18 cellular contexts compared by ENCODE assay signal in the genomic region with DNA sequence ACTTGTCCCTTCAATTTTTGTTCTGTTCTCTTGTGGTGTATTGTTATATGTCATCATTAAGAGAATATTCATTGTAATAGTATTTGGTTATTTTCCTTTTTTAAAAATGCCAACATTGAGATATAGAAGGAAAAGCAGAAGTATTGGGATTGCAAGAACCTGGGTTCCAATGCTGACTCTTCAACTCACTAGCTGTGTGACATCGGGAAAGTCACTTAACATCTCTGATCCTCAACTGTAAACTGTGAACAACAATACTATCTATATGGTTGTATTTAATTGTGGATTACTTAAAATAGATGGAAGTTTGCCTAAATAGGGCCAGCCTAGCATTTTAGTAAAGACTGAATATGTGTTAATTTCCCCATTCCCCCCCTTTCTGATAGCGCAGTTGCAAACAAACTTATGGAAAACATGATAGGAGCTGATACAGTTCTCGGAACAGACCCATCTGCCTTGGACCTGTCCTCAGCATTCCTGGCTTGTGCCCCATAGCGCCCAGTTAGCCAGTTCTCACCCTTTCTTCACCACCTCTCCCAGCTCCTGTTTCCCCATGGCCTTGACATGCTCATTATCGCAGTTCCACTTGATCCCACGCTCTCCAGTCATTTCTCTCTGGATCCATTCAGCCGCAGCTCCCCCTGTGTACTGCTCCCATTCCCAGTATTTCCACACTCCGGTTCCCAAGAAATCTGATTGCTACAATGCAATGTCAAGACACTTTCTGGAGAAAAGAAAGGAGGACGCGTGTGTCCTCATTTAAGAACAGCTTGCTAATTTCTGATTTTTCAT. TPM values are rescaled to one million over a fixed set of nuclear protein-coding genes. Genes with fewer than 3 reads are reported as not detected.
DNase-seq lines count a peak whose midpoint lies in the region; ATAC-seq, FAIRE-seq and TF ChIP-seq lines count a peak whose summit lies in the region.
"Had no signal": no experiment of that assay in that cellular context is flagged by ENCODE, and none has a peak within 500 bp of the region (broad histone marks: within the 10 kb centered on the region; RNA-seq: fewer than 3 reads in every experiment).

No MANE protein-coding gene starts in this region.

- peaks cover 28% of the 10 kb centered on the region for H3K36me3 Mint-ChIP-seq in nephron (ENCODE audit: low read depth)
- no peaks in the 10 kb centered on the region for H3K36me3 Mint-ChIP-seq in activated T-helper 2 cell treated with anti-CD3 and anti-CD28 coated beads, Interferon-gamma antibody, Interleukin-2, Interleukin-4, amounts not matched to agents 10 μg/mL and 5 μg/mL and 100 μg/mL, durations not matched to agents 14 hours and 24 hours and 36 hours (ENCODE audit: low read depth)

- FAIRE-seq in GM19239 (lab: Jason Lieb, UNC), result no peak
- FAIRE-seq: A204.1, D721Med had no signal

- no peaks in the 10 kb centered on the region for H3K27me3 Mint-ChIP-seq in nephron (ENCODE audit: low read depth)
- H3K27me3 Mint-ChIP-seq in activated T-helper 2 cell treated with anti-CD3 and anti-CD28 coated beads, Interferon-gamma antibody, Interleukin-2, Interleukin-4, amounts not matched to agents 10 μg/mL and 5 μg/mL and 100 μg/mL, durations not matched to agents 14 hours and 24 hours and 36 hours (ENCODE audit: low read depth), result no peaks in the 10 kb centered on the region
- H3K27me3 Mint-ChIP-seq: CD8-positive, alpha-beta memory T cell had no signal

- in situ Hi-C loops in G401 (cut with HindIII; ENCODE audit: low sequenced_read_pairs), result no loop called here

- peaks cover 17% of the 10 kb centered on the region for H3K4me1 Mint-ChIP-seq in nephron
- H3K4me1 Mint-ChIP-seq in activated T-helper 2 cell treated with anti-CD3 and anti-CD28 coated beads, Interferon-gamma antibody, Interleukin-2, Interleukin-4, amounts not matched to agents 10 μg/mL and 5 μg/mL and 100 μg/mL, durations not matched to agents 14 hours and 24 hours and 36 hours (ENCODE audit: low read depth), result no peaks in the 10 kb centered on the region
- H3K4me1 Mint-ChIP-seq: CD8-positive, alpha-beta memory T cell had no signal

- no peak overlapping the region for H3K4me3 Mint-ChIP-seq in nephron
- no peak overlapping the region for H3K4me3 Mint-ChIP-seq in activated T-helper 2 cell treated with anti-CD3 and anti-CD28 coated beads, Interferon-gamma antibody, Interleukin-2, Interleukin-4, amounts not matched to agents 10 μg/mL and 5 μg/mL and 100 μg/mL, durations not matched to agents 14 hours and 24 hours and 36 hours (ENCODE audit: low read depth)
- H3K4me3 Mint-ChIP-seq: CD8-positive, alpha-beta memory T cell had no signal

- intact Hi-C loops in left ventricle myocardium superior (cut with micrococcal nuclease), result no loop called here
- intact Hi-C loops in activated T-helper 2 cell treated with anti-CD3 and anti-CD28 coated beads, Interferon-gamma antibody, Interleukin-2, Interleukin-4, amounts not matched to agents 10 μg/mL and 5 μg/mL and 100 μg/mL, durations not matched to agents 14 hours and 24 hours and 36 hours (cut with micrococcal nuclease), result no loop called here

- H3K27ac ChIP-seq in substantia nigra (ENCODE audit: low read depth, low read length, poor library complexity, severe bottlenecking), result no peak overlapping the region
- H3K27ac ChIP-seq: BLaER1 treated with 17β-estradiol and CSF1 and Interleukin-3, amounts not matched to agents 10 nM and 100 nM had no signal

- ATAC-seq in left ventricle myocardium superior (peak; percentile 62), HG02970 (IDR thresholded peaks at IDR 0.05; ENCODE audit: low FRiP score, unreplicated experiment) (no peak)

- DNase-seq in G401 (ENCODE audit: low spot score) (peak; percentile 31), cerebellar cortex (ENCODE audit: low spot score) (peak; percentile 21), left ventricle myocardium superior (no peak), GM19239 (ENCODE audit: insufficient read length, low spot score) (no peak), substantia nigra (lab: John Stamatoyannopoulos, UW) (no peak)
- no peak for DNase-seq in activated T-helper 2 cell treated with anti-CD3 and anti-CD28 coated beads, Interferon-gamma antibody, Interleukin-2, Interleukin-4, amounts not matched to agents 10 μg/mL and 5 μg/mL and 100 μg/mL, durations not matched to agents 14 hours and 24 hours and 36 hours (ENCODE audit: low spot score)
- DNase-seq: CD8-positive, alpha-beta memory T cell; DMS79; HCEC 1CT; NCI-H1092; NCI-H146; NCI-H2081 treated with DMSO at 0.1 percent for 48 hours; NCI-H510A treated with DMSO at 0.1 percent for 48 hours had no signal

- TF ChIP-seq CTCF in nephron (IDR thresholded peaks at IDR 0.05; ENCODE audit: unreplicated experiment in 3 of 3), result no peak

- peak overlapping the region; percentile 21 to 46 (median 23) for H3K27ac Mint-ChIP-seq in nephron
- H3K27ac Mint-ChIP-seq in activated T-helper 2 cell treated with anti-CD3 and anti-CD28 coated beads, Interferon-gamma antibody, Interleukin-2, Interleukin-4, amounts not matched to agents 10 μg/mL and 5 μg/mL and 100 μg/mL, durations not matched to agents 14 hours and 24 hours and 36 hours, result no peak overlapping the region

- H3K9me3 Mint-ChIP-seq in nephron, result no peaks in the 10 kb centered on the region
- no peaks in the 10 kb centered on the region for H3K9me3 Mint-ChIP-seq in activated T-helper 2 cell treated with anti-CD3 and anti-CD28 coated beads, Interferon-gamma antibody, Interleukin-2, Interleukin-4, amounts not matched to agents 10 μg/mL and 5 μg/mL and 100 μg/mL, durations not matched to agents 14 hours and 24 hours and 36 hours
- H3K9me3 Mint-ChIP-seq: CD8-positive, alpha-beta memory T cell had no signal

RNA-seq across cellular contexts. Expression of gene TMEM186, which starts 55.6 kb away (rescaled TPM):
- 9.0 and 14.3 TPM in 2 replicates for total RNA-seq in G401 (2014; rRNA removed; shearing (Covaris generic))
- total RNA-seq in left ventricle myocardium superior, result 13.0 TPM
- total RNA-seq in activated T-helper 2 cell treated with anti-CD3 and anti-CD28 coated beads, Interferon-gamma antibody, Interleukin-2, Interleukin-4, amounts not matched to agents 10 μg/mL and 5 μg/mL and 100 μg/mL, durations not matched to agents 14 hours and 24 hours and 36 hours, result 15.6 and 15.9 TPM in 2 replicates

RNA-seq across cellular contexts. Expression of gene PMM2, which starts 55.8 kb away (rescaled TPM):
- 28.4 and 36.3 TPM in 2 replicates for total RNA-seq in G401 (2014; rRNA removed; shearing (Covaris generic))
- 15.3 TPM for total RNA-seq in left ventricle myocardium superior
- 62.5 and 67.6 TPM in 2 replicates for total RNA-seq in activated T-helper 2 cell treated with anti-CD3 and anti-CD28 coated beads, Interferon-gamma antibody, Interleukin-2, Interleukin-4, amounts not matched to agents 10 μg/mL and 5 μg/mL and 100 μg/mL, durations not matched to agents 14 hours and 24 hours and 36 hours

Comparison
In these comparisons a context has a peak if more than half of its experiments do, and no peak if none do; other contexts are left out.
1. DNase-seq: peak in G401 (single experiment) and cerebellar cortex (single experiment); none in left ventricle myocardium superior (single experiment), GM19239 (single experiment), activated T-helper 2 cell treated with anti-CD3 and anti-CD28 coated beads, Interferon-gamma antibody, Interleukin-2, Interleukin-4, amounts not matched to agents 10 μg/mL and 5 μg/mL and 100 μg/mL, durations not matched to agents 14 hours and 24 hours and 36 hours (single experiment) and substantia nigra (0 of 49).